In the genomic region with DNA sequence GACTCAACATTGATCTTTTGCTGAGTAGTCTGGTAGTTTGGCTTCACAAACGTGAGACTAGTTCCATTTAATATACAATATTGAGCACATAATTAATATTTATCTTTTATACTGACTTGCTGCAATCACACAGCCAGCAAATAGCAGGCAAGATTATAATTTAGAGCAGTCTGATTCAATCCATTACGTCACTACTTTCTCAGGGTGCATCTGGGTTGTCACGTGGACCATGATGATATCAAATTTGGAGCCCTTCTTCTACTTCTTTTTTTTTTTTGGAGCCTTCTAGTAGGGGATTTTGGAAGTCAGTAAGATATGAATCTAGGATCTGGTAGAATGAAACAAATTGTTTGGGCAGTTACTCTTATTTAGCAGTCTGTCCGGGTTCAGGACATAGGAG, we compare ENCODE assay signal across 11 cellular contexts.
"Had no signal": no experiment of that assay in that cellular context is flagged by ENCODE, and none has a peak within 500 bp of the region (broad histone marks: within the 10 kb centered on the region; RNA-seq: fewer than 3 reads in every experiment).

No MANE protein-coding gene starts in this region.

- H3K27ac ChIP-seq: GM23248 had no signal

- H3K4me2 ChIP-seq: GM23338 had no signal

- H3K4me1 ChIP-seq: HAP-1 had no signal

- H3K9me3 ChIP-seq: HAP-1 had no signal

- H3K9ac ChIP-seq: GM23248 had no signal

- ATAC-seq: GM23338, HCT116 had no signal

- H2AFZ ChIP-seq: GM23248, GM23338 had no signal

- H3K36me3 ChIP-seq: HAP-1 had no signal

- DNase-seq: GM23248, GOT3, H7, H9, HCEC 1CT, HFFc6 had no signal

- H3K4me3 ChIP-seq: GM23248, GM23338, HAP-1 had no signal

- FAIRE-seq: H1, H54 had no signal
